ENCODE assay signal across 12 cellular contexts in the genomic region with DNA sequence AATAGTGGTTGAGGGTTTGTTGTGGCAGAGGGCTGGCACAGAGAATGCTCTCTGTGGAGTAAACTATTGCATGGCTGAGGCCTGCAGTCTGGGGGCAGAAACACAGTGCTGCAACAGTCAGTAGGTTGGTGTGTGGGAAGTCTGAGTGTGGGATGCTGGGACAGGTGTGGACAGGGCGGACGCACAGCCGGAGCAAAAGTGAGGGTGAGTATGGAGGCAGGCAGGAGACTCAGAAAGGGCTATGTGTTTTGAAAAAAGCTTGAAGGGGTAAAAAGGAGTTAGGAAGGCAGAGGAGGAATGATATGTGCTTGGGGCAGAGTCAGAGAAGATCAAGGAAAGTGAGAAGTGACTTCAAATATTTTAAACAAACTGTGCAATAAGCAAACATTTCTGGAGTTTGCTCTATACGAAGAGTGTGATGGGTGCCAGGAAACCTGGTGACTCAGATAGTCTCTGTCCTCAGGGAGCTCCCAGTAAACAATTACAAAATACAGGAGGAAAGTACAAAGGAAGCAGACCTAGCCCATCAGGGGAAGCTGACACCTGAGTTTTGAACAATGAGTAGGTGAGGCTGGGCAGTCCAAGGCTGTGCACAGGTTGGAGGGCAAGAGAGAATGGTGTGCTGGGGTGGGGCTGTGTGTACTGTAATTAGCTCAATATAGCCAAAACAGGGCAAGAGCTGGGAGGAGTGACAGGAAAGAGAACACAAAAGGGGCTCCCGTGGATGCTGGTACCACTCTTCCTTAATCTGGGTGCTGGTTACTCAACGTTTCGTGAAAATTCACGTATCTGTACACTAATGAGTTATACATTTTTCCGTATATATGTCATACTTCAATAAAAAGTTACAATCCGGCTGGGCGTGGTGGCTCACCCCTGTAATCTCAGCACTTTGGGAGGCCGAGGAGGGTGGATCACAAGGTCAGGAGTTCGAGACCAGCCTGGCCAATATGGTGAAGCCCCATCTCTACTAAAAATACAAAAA. TPM values are rescaled to one million over a fixed set of nuclear protein-coding genes. Genes with fewer than 3 reads are reported as not detected.
DNase-seq lines count a peak whose midpoint lies in the region; ATAC-seq and TF ChIP-seq lines count a peak whose summit lies in the region.
"Had no signal": no experiment of that assay in that cellular context is flagged by ENCODE, and none has a peak within 500 bp of the region (broad histone marks: within the 10 kb centered on the region; RNA-seq: fewer than 3 reads in every experiment).

No MANE protein-coding gene starts in this region.

- peak overlapping the region; percentile 43 for H3K27ac ChIP-seq in epithelial cell of prostate
- no peak overlapping the region for H3K27ac ChIP-seq in ovary

- no peaks in the 10 kb centered on the region for H3K9me3 Mint-ChIP-seq in T-helper 2 cell treated with Interferon-gamma antibody and Interleukin-4, amounts not matched to agents 5 μg/mL and 100 μg/mL, for 36 hours
- no peaks in the 10 kb centered on the region for H3K9me3 Mint-ChIP-seq in osteocyte (ENCODE audit: unreplicated experiment)

- H3K4me1 ChIP-seq in ovary (ENCODE audit: insufficient read depth), result no peaks in the 10 kb centered on the region

- no peaks in the 10 kb centered on the region for H3K27me3 ChIP-seq in ovary

- H3K36me3 ChIP-seq in ovary, result no peaks in the 10 kb centered on the region

- peaks cover 25% of the 10 kb centered on the region for H3K4me1 Mint-ChIP-seq in T-helper 2 cell treated with Interferon-gamma antibody and Interleukin-4, amounts not matched to agents 5 μg/mL and 100 μg/mL, for 36 hours (ENCODE audit: low read depth)
- peaks cover 3% of the 10 kb centered on the region for H3K4me1 Mint-ChIP-seq in osteocyte (ENCODE audit: unreplicated experiment)

- intact Hi-C loops in Right ventricle myocardium superior (cut with DNase I) (no loop called here), ovary (cut with DNase I) (no loop called here)

- no peak for TF ChIP-seq POLR2A in ovary (IDR thresholded peaks at IDR 0.05)

- no peak overlapping the region for H3K4me3 ChIP-seq in ovary

- TF ChIP-seq CTCF in osteocyte (IDR thresholded peaks at IDR 0.05) (no peak), ovary (IDR thresholded peaks at IDR 0.05) (no peak)

- TF ChIP-seq EP300 in ovary (IDR thresholded peaks at IDR 0.05), result no peak

- no peak for DNase-seq in T-helper 2 cell treated with Interferon-gamma antibody and Interleukin-4, amounts not matched to agents 5 μg/mL and 100 μg/mL, for 36 hours (ENCODE audit: low spot score)
- DNase-seq in T-helper 2 cell, result no peak
- peak; percentile 74 for DNase-seq in NCI-H748 treated with DMSO at 0.1 percent for 48 hours (lab: John Stamatoyannopoulos, UW)
- no peak for DNase-seq in epithelial cell of prostate (ENCODE audit: low read depth, low spot score)
- DNase-seq in osteocyte (ENCODE audit: extremely low spot score, unreplicated experiment), result peak; percentile 25
- DNase-seq in NCI-H1092 treated with DMSO at 0.1 percent for 48 hours (lab: John Stamatoyannopoulos, UW), result no peak
- DNase-seq in Right ventricle myocardium superior, result no peak
- no peak for DNase-seq in ovary
- DNase-seq: amygdala; effector CD8-positive, alpha-beta T cell; NCI-H1048; NCI-H774 had no signal

- ATAC-seq in Right ventricle myocardium superior (ENCODE audit: poor library complexity), result no peak

- H3K36me3 Mint-ChIP-seq in T-helper 2 cell treated with Interferon-gamma antibody and Interleukin-4, amounts not matched to agents 5 μg/mL and 100 μg/mL, for 36 hours (ENCODE audit: low read depth), result peaks cover 28% of the 10 kb centered on the region
- H3K36me3 Mint-ChIP-seq in osteocyte (ENCODE audit: unreplicated experiment), result peaks cover 17% of the 10 kb centered on the region

- no peak overlapping the region for H3K4me3 Mint-ChIP-seq in T-helper 2 cell treated with Interferon-gamma antibody and Interleukin-4, amounts not matched to agents 5 μg/mL and 100 μg/mL, for 36 hours
- no peak overlapping the region for H3K4me3 Mint-ChIP-seq in osteocyte (ENCODE audit: unreplicated experiment)

- WGBS in ovary, 3 donors, result 92 to 96% (median 94%) methylated on average over 13 of the region's 13 CpGs

- no peaks in the 10 kb centered on the region for H3K27me3 Mint-ChIP-seq in T-helper 2 cell treated with Interferon-gamma antibody and Interleukin-4, amounts not matched to agents 5 μg/mL and 100 μg/mL, for 36 hours (ENCODE audit: low read depth)
- H3K27me3 Mint-ChIP-seq in osteocyte (ENCODE audit: unreplicated experiment), result no peaks in the 10 kb centered on the region

- no peaks in the 10 kb centered on the region for H3K9me3 ChIP-seq in ovary

- peak overlapping the region; percentile 21 for H3K27ac Mint-ChIP-seq in T-helper 2 cell treated with Interferon-gamma antibody and Interleukin-4, amounts not matched to agents 5 μg/mL and 100 μg/mL, for 36 hours
- H3K27ac Mint-ChIP-seq in osteocyte (ENCODE audit: unreplicated experiment), result no peak overlapping the region

RNA-seq across cellular contexts. Expression of a gene that starts 55.2 kb away (rescaled TPM):
- total RNA-seq in osteocyte (15.5 and 18.2 TPM in 2 replicates), Right ventricle myocardium superior (10.9 TPM), ovary (10 to 100 TPM; 14.4 to 26.5 (median 19.1) TPM)
- polyA plus RNA-seq in ovary, result 10 to 100 TPM; 20.9 to 61.4 TPM

Comparison
In these comparisons a context has a peak if more than half of its experiments do, and no peak if none do; other contexts are left out.
1. DNase-seq: peak in NCI-H748 treated with DMSO at 0.1 percent for 48 hours (single experiment) and osteocyte (single experiment); none in T-helper 2 cell treated with Interferon-gamma antibody and Interleukin-4, amounts not matched to agents 5 μg/mL and 100 μg/mL, for 36 hours (single experiment), T-helper 2 cell (0 of 5), epithelial cell of prostate (single experiment), NCI-H1092 treated with DMSO at 0.1 percent for 48 hours (single experiment), Right ventricle myocardium superior (single experiment) and ovary (0 of 5).